ENCODE assay signal across 1 cellular context in the genomic region with DNA sequence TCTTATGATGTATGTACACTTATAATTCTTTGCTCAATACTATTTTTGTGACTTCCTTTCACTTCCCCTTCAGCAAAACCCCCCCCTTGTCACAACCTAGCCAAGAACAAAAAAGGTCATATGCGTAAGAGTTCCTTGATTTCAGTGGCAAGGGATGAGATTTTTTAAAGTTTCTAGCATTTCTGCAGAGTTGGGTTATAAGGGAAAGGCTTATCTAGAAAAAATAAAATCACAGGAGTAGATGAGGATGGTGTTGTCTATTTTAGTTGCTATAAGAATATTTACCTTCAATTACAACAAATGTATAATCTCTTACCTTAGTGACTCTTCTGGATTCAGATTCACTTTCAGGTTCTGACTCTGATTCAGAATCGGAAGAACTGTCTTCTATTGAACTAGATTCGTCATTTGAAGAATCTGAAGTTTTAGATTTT.
A peak's percentile ranks its signal among the peaks of the same experiment; 100 is the strongest.
TF ChIP-seq lines count a peak whose summit lies in the region.

No MANE protein-coding gene starts in this region.

TF ChIP-seq in GM12878, 131 proteins besides CTCF, POLR2A, EP300 and RAD21 (continued from another document and continues in another):
- TF ChIP-seq, protein P1, sequence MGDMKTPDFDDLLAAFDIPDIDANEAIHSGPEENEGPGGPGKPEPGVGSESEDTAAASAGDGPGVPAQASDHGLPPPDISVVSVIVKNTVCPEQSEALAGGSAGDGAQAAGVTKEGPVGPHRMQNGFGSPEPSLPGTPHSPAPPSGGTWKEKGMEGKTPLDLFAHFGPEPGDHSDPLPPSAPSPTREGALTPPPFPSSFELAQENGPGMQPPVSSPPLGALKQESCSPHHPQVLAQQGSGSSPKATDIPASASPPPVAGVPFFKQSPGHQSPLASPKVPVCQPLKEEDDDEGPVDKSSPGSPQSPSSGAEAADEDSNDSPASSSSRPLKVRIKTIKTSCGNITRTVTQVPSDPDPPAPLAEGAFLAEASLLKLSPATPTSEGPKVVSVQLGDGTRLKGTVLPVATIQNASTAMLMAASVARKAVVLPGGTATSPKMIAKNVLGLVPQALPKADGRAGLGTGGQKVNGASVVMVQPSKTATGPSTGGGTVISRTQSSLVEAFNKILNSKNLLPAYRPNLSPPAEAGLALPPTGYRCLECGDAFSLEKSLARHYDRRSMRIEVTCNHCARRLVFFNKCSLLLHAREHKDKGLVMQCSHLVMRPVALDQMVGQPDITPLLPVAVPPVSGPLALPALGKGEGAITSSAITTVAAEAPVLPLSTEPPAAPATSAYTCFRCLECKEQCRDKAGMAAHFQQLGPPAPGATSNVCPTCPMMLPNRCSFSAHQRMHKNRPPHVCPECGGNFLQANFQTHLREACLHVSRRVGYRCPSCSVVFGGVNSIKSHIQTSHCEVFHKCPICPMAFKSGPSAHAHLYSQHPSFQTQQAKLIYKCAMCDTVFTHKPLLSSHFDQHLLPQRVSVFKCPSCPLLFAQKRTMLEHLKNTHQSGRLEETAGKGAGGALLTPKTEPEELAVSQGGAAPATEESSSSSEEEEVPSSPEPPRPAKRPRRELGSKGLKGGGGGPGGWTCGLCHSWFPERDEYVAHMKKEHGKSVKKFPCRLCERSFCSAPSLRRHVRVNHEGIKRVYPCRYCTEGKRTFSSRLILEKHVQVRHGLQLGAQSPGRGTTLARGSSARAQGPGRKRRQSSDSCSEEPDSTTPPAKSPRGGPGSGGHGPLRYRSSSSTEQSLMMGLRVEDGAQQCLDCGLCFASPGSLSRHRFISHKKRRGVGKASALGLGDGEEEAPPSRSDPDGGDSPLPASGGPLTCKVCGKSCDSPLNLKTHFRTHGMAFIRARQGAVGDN (IDR thresholded peaks at IDR 0.05), result no peak
- TF ChIP-seq EED (IDR thresholded peaks at IDR 0.05; ENCODE audit: low read depth), result no peak
- TF ChIP-seq, protein P2, sequence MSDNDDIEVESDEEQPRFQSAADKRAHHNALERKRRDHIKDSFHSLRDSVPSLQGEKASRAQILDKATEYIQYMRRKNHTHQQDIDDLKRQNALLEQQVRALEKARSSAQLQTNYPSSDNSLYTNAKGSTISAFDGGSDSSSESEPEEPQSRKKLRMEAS (IDR thresholded peaks at IDR 0.05; ENCODE audit: low read depth, low read length), result no peak
- TF ChIP-seq SMAD1 (IDR thresholded peaks at IDR 0.05; ENCODE audit: low read depth, partially characterized antibody), result no peak
- TF ChIP-seq, protein P3, sequence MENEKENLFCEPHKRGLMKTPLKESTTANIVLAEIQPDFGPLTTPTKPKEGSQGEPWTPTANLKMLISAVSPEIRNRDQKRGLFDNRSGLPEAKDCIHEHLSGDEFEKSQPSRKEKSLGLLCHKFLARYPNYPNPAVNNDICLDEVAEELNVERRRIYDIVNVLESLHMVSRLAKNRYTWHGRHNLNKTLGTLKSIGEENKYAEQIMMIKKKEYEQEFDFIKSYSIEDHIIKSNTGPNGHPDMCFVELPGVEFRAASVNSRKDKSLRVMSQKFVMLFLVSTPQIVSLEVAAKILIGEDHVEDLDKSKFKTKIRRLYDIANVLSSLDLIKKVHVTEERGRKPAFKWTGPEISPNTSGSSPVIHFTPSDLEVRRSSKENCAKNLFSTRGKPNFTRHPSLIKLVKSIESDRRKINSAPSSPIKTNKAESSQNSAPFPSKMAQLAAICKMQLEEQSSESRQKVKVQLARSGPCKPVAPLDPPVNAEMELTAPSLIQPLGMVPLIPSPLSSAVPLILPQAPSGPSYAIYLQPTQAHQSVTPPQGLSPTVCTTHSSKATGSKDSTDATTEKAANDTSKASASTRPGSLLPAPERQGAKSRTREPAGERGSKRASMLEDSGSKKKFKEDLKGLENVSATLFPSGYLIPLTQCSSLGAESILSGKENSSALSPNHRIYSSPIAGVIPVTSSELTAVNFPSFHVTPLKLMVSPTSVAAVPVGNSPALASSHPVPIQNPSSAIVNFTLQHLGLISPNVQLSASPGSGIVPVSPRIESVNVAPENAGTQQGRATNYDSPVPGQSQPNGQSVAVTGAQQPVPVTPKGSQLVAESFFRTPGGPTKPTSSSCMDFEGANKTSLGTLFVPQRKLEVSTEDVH (IDR thresholded peaks at IDR 0.05; ENCODE audit: low read depth, partially characterized antibody), result no peak
- TF ChIP-seq, protein P4, sequence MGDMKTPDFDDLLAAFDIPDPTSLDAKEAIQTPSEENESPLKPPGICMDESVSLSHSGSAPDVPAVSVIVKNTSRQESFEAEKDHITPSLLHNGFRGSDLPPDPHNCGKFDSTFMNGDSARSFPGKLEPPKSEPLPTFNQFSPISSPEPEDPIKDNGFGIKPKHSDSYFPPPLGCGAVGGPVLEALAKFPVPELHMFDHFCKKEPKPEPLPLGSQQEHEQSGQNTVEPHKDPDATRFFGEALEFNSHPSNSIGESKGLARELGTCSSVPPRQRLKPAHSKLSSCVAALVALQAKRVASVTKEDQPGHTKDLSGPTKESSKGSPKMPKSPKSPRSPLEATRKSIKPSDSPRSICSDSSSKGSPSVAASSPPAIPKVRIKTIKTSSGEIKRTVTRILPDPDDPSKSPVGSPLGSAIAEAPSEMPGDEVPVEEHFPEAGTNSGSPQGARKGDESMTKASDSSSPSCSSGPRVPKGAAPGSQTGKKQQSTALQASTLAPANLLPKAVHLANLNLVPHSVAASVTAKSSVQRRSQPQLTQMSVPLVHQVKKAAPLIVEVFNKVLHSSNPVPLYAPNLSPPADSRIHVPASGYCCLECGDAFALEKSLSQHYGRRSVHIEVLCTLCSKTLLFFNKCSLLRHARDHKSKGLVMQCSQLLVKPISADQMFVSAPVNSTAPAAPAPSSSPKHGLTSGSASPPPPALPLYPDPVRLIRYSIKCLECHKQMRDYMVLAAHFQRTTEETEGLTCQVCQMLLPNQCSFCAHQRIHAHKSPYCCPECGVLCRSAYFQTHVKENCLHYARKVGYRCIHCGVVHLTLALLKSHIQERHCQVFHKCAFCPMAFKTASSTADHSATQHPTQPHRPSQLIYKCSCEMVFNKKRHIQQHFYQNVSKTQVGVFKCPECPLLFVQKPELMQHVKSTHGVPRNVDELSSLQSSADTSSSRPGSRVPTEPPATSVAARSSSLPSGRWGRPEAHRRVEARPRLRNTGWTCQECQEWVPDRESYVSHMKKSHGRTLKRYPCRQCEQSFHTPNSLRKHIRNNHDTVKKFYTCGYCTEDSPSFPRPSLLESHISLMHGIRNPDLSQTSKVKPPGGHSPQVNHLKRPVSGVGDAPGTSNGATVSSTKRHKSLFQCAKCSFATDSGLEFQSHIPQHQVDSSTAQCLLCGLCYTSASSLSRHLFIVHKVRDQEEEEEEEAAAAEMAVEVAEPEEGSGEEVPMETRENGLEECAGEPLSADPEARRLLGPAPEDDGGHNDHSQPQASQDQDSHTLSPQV (IDR thresholded peaks at IDR 0.05), result no peak
- TF ChIP-seq POU2F2 (IDR thresholded peaks at IDR 0.05; ENCODE audit: borderline replicate concordance, low read depth, low read length), result no peak
- no peak for TF ChIP-seq ZZZ3 (IDR thresholded peaks at IDR 0.05; ENCODE audit: control insufficient read depth, insufficient read length, low read depth)
- TF ChIP-seq, protein P5, sequence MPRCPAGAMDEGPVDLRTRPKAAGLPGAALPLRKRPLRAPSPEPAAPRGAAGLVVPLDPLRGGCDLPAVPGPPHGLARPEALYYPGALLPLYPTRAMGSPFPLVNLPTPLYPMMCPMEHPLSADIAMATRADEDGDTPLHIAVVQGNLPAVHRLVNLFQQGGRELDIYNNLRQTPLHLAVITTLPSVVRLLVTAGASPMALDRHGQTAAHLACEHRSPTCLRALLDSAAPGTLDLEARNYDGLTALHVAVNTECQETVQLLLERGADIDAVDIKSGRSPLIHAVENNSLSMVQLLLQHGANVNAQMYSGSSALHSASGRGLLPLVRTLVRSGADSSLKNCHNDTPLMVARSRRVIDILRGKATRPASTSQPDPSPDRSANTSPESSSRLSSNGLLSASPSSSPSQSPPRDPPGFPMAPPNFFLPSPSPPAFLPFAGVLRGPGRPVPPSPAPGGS (IDR thresholded peaks at IDR 0.05; ENCODE audit: borderline replicate concordance, insufficient read depth, low read depth, low read length, poor library complexity, severe bottlenecking), result no peak
- no peak for TF ChIP-seq SUPT20H (IDR thresholded peaks at IDR 0.05; ENCODE audit: borderline replicate concordance, control insufficient read depth, low read depth, low read length)
- TF ChIP-seq, protein P6, sequence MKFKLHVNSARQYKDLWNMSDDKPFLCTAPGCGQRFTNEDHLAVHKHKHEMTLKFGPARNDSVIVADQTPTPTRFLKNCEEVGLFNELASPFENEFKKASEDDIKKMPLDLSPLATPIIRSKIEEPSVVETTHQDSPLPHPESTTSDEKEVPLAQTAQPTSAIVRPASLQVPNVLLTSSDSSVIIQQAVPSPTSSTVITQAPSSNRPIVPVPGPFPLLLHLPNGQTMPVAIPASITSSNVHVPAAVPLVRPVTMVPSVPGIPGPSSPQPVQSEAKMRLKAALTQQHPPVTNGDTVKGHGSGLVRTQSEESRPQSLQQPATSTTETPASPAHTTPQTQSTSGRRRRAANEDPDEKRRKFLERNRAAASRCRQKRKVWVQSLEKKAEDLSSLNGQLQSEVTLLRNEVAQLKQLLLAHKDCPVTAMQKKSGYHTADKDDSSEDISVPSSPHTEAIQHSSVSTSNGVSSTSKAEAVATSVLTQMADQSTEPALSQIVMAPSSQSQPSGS (IDR thresholded peaks at IDR 0.05; ENCODE audit: low read length), result peak; percentile 53
- TF ChIP-seq YY1 (IDR thresholded peaks at IDR 0.05; ENCODE audit: low read depth, low read length), result no peak
- TF ChIP-seq SUZ12 (IDR thresholded peaks at IDR 0.05; ENCODE audit: unreplicated experiment), result no peak
- TF ChIP-seq, protein P7, sequence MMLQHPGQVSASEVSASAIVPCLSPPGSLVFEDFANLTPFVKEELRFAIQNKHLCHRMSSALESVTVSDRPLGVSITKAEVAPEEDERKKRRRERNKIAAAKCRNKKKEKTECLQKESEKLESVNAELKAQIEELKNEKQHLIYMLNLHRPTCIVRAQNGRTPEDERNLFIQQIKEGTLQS (IDR thresholded peaks at IDR 0.05; ENCODE audit: borderline replicate concordance, extremely low read depth, low read depth, low read length), result no peak
- TF ChIP-seq KAT2A (conservative IDR thresholded peaks at IDR 0.05; ENCODE audit: control insufficient read depth, low read depth, low read length), result no peak
- TF ChIP-seq NBN (IDR thresholded peaks at IDR 0.05), result no peak
- TF ChIP-seq RB1 (IDR thresholded peaks at IDR 0.05; ENCODE audit: borderline replicate concordance), result no peak
- no peak for TF ChIP-seq LARP7 (IDR thresholded peaks at IDR 0.05)
- 0 out of 4 replicates have a peak, but pooled peaks of 1 of the 2 experiments have one; percentile 47 for TF ChIP-seq SRF (IDR thresholded peaks at IDR 0.05; ENCODE audit: low read depth in 2 of 2, low read length in 2 of 2)
- TF ChIP-seq ZNF274 (IDR thresholded peaks at IDR 0.05; ENCODE audit: insufficient read depth, insufficient read length), result no peak
- TF ChIP-seq, protein P8, sequence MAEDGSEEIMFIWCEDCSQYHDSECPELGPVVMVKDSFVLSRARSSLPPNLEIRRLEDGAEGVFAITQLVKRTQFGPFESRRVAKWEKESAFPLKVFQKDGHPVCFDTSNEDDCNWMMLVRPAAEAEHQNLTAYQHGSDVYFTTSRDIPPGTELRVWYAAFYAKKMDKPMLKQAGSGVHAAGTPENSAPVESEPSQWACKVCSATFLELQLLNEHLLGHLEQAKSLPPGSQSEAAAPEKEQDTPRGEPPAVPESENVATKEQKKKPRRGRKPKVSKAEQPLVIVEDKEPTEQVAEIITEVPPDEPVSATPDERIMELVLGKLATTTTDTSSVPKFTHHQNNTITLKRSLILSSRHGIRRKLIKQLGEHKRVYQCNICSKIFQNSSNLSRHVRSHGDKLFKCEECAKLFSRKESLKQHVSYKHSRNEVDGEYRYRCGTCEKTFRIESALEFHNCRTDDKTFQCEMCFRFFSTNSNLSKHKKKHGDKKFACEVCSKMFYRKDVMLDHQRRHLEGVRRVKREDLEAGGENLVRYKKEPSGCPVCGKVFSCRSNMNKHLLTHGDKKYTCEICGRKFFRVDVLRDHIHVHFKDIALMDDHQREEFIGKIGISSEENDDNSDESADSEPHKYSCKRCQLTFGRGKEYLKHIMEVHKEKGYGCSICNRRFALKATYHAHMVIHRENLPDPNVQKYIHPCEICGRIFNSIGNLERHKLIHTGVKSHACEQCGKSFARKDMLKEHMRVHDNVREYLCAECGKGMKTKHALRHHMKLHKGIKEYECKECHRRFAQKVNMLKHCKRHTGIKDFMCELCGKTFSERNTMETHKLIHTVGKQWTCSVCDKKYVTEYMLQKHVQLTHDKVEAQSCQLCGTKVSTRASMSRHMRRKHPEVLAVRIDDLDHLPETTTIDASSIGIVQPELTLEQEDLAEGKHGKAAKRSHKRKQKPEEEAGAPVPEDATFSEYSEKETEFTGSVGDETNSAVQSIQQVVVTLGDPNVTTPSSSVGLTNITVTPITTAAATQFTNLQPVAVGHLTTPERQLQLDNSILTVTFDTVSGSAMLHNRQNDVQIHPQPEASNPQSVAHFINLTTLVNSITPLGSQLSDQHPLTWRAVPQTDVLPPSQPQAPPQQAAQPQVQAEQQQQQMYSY (CRISPR knock-in tag; IDR thresholded peaks at IDR 0.05), result no peak
- TF ChIP-seq NFIC (IDR thresholded peaks at IDR 0.05; ENCODE audit: low read depth, low read length), result peak; percentile 78
- no peak for TF ChIP-seq KDM1A (IDR thresholded peaks at IDR 0.05; ENCODE audit: borderline replicate concordance)
- TF ChIP-seq, protein P9, sequence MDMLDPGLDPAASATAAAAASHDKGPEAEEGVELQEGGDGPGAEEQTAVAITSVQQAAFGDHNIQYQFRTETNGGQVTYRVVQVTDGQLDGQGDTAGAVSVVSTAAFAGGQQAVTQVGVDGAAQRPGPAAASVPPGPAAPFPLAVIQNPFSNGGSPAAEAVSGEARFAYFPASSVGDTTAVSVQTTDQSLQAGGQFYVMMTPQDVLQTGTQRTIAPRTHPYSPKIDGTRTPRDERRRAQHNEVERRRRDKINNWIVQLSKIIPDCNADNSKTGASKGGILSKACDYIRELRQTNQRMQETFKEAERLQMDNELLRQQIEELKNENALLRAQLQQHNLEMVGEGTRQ (IDR thresholded peaks at IDR 0.05; ENCODE audit: borderline replicate concordance, low read depth, low read length), result no peak
- TF ChIP-seq EZH2 (IDR thresholded peaks at IDR 0.05; ENCODE audit: borderline replicate concordance, control insufficient read depth, low read depth, low read length), result no peak
- no peak for TF ChIP-seq MXI1 (IDR thresholded peaks at IDR 0.05; ENCODE audit: low read depth, low read length)
- TF ChIP-seq RAD51 (IDR thresholded peaks at IDR 0.05), result no peak
- TF ChIP-seq NFYA (IDR thresholded peaks at IDR 0.05; ENCODE audit: borderline replicate concordance, low read depth, low read length), result no peak
- TF ChIP-seq, protein P10, sequence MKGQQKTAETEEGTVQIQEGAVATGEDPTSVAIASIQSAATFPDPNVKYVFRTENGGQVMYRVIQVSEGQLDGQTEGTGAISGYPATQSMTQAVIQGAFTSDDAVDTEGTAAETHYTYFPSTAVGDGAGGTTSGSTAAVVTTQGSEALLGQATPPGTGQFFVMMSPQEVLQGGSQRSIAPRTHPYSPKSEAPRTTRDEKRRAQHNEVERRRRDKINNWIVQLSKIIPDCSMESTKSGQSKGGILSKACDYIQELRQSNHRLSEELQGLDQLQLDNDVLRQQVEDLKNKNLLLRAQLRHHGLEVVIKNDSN (IDR thresholded peaks at IDR 0.05; ENCODE audit: borderline replicate concordance, extremely low read length, insufficient read depth, low read depth, low read length), result no peak
